Comparison of ENCODE assay signal across 8 cellular contexts in the genomic region with DNA sequence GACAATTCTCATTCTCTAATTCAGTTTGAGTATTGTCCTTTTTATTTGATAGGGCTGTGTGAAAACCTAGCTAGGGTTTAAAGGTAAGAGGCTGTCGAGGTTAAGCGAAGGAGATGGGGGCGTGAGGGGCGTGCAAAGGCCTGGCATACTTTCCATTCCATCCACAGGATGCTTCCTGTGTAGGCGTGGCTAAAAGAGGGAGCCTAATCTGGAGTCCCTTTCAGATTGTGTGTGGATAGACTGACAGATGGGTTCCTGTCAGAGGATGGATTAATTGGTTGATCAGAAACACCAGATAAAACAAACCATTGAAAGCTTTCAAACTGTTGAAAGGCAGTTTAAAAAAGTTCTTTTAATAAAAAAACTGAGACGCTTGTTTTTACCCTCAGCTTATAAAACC. TPM values are rescaled to one million over a fixed set of nuclear protein-coding genes. Genes with fewer than 3 reads are reported as not detected.
DNase-seq lines count a peak whose midpoint lies in the region; ATAC-seq and TF ChIP-seq lines count a peak whose summit lies in the region.

No MANE protein-coding gene starts in this region.

- H3K9me3 ChIP-seq in heart left ventricle (no peaks in the 10 kb centered on the region), breast epithelium (no peaks in the 10 kb centered on the region), mesodermal cell (ENCODE audit: control insufficient read depth, low read length) (no peaks in the 10 kb centered on the region), vagina (no peaks in the 10 kb centered on the region)

- TF ChIP-seq CTCF in heart left ventricle (IDR thresholded peaks at IDR 0.05): no peak
- TF ChIP-seq CTCF in breast epithelium (IDR thresholded peaks at IDR 0.05): no peak
- TF ChIP-seq CTCF in vagina (IDR thresholded peaks at IDR 0.05): no peak

- intact Hi-C loops in heart left ventricle (cut with DNase I) (loop anchor here in 7 of 10 donors (5.0 to 10.0 kb wide), 7 partner anchors 65 to 375 kb away; no protein-coding TSS in a partner anchor), cardiac septum (cut with DNase I) (loop anchor here (10.0 kb wide), 1 partner anchor 272 kb away; no protein-coding TSS in a partner anchor), breast epithelium (cut with DNase I; ENCODE audit: low total_unique reads) (no loop called here), vagina (cut with DNase I) (loop anchor here (10.0 kb wide), 1 partner anchor 372 kb away; no protein-coding TSS in a partner anchor)

- H3K27me3 ChIP-seq in heart left ventricle (no peaks in the 10 kb centered on the region), breast epithelium (no peaks in the 10 kb centered on the region), vagina (no peaks in the 10 kb centered on the region)

- H3K4me1 ChIP-seq in heart left ventricle: peaks cover 0 to 40% (median 19%) of the 10 kb centered on the region in 12 donors
- H3K4me1 ChIP-seq in breast epithelium: no peaks in the 10 kb centered on the region
- H3K4me1 ChIP-seq in mesodermal cell (ENCODE audit: control insufficient read depth, insufficient read depth, low read length, poor library complexity, severe bottlenecking): peaks cover 9% of the 10 kb centered on the region
- H3K4me1 ChIP-seq in vagina: peaks cover 23% of the 10 kb centered on the region

- DNase-seq in heart left ventricle (no peak), cardiac septum (ENCODE audit: low spot score) (no peak), breast epithelium (ENCODE audit: low spot score in 2 of 2) (no peak), vagina (ENCODE audit: extremely low spot score in 2 of 2) (no peak), HUDEP-2 (lab: John Stamatoyannopoulos, UW; ENCODE audit: unreplicated experiment in 76 of 76) (no peak), NCI-H2227 (lab: John Stamatoyannopoulos, UW; ENCODE audit: unreplicated experiment) (no peak)

- WGBS in heart left ventricle, 4 donors: 45 to 53% (median 51%) methylated on average over 6 of the region's 6 CpGs
- WGBS in mesodermal cell (ENCODE audit: insufficient coverage in 2 of 2), 2 experiments: 40 to 68% methylated on average over 2 to 4 of the region's 6 CpGs

- TF ChIP-seq POLR2A in heart left ventricle (IDR thresholded peaks at IDR 0.05): no peak
- no peak for TF ChIP-seq POLR2A in breast epithelium (IDR thresholded peaks at IDR 0.05)
- TF ChIP-seq POLR2A in vagina (IDR thresholded peaks at IDR 0.05): no peak

- peak overlapping the region; percentile 85 to 100 (median 98) for H3K27ac ChIP-seq in heart left ventricle
- peak overlapping the region; percentile 98 to 99 for H3K27ac ChIP-seq in breast epithelium
- peak overlapping the region; percentile 77 for H3K27ac ChIP-seq in mesodermal cell (ENCODE audit: low read depth, low read length, severe bottlenecking)
- H3K27ac ChIP-seq in vagina: peak overlapping the region; percentile 99

- H3K36me3 ChIP-seq in heart left ventricle (no peaks in the 10 kb centered on the region), breast epithelium (no peaks in the 10 kb centered on the region), mesodermal cell (ENCODE audit: control insufficient read depth, insufficient read depth, low read length) (no peaks in the 10 kb centered on the region), vagina (no peaks in the 10 kb centered on the region)

- H3K4me3 ChIP-seq in heart left ventricle (peak overlapping the region in 7 of 12 donors; percentile 80 to 97 (median 89)), breast epithelium (peak overlapping the region; percentile 79 to 95 (median 85)), mesodermal cell (ENCODE audit: extremely low read depth, insufficient read depth, low read length, poor library complexity, severe bottlenecking) (no peak overlapping the region), vagina (peak overlapping the region; percentile 58 to 91)

- ATAC-seq in heart left ventricle (no peak), HG02588 (IDR thresholded peaks at IDR 0.05; ENCODE audit: unreplicated experiment) (no peak)

RNA-seq across cellular contexts. Expression of a gene that starts 1.1 kb away (rescaled TPM):
- total RNA-seq in heart left ventricle (10 to 100 TPM; 15.4 to 74.5 (median 31.1) TPM), cardiac septum (30.5 TPM), breast epithelium (100 to 1,000 TPM in 2 of 3 donors, 10 to 100 TPM in 1; 95.7 to 211 (median 168) TPM), vagina (113 TPM)
- 10 to 100 TPM in 1 of 2 donors, 1 to 10 TPM in 1; 6.7 to 68.2 TPM for polyA plus RNA-seq in heart left ventricle
- polyA plus RNA-seq in mesodermal cell (2013, experiment 1 of 2): 11.4 TPM
- 9.2 TPM for polyA plus RNA-seq in mesodermal cell (2013, experiment 2 of 2)
